ENCODE assay signal across 16 cellular contexts in the genomic region with DNA sequence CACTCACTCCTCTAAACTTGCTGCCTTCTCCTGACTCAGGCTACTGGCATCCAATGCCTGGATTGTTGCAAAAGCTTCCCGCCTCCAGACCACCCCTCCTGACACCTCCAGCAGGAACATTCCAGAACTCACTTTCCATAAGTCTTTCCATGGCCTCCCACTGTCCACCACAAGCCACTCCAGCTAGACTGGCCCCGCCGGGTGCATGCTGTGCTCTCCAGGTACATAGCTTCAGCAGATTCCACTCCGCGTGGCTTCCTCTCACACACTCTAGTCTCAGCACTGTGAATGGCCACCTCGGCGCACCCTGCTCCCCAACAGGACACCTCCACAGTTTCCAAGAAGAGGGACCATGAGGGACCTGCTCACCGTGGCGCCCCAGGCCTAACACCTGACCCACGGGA. TPM values are rescaled to one million over a fixed set of nuclear protein-coding genes. Genes with fewer than 3 reads are reported as not detected.
DNase-seq lines count a peak whose midpoint lies in the region; FAIRE-seq and TF ChIP-seq lines count a peak whose summit lies in the region.
"Had no signal": no experiment of that assay in that cellular context is flagged by ENCODE, and none has a peak within 500 bp of the region (broad histone marks: within the 10 kb centered on the region; RNA-seq: fewer than 3 reads in every experiment).

No MANE protein-coding gene starts in this region.

- peaks cover 13% of the 10 kb centered on the region for H3K9me1 ChIP-seq in keratinocyte (ENCODE audit: control insufficient read depth, extremely low read depth, insufficient read depth, low read length)

- H3K27me3 Mint-ChIP-seq in activated T-helper 2 cell treated with anti-CD3 and anti-CD28 coated beads, Interferon-gamma antibody, Interleukin-2, Interleukin-4, amounts not matched to agents 10 μg/mL and 5 μg/mL and 100 μg/mL, durations not matched to agents 14 hours and 24 hours and 36 hours (ENCODE audit: low read depth), result no peaks in the 10 kb centered on the region
- H3K27me3 Mint-ChIP-seq: activated naive CD8-positive, alpha-beta T cell; B cell; T-cell had no signal

- intact Hi-C loops in activated T-helper 2 cell treated with anti-CD3 and anti-CD28 coated beads, Interferon-gamma antibody, Interleukin-2, Interleukin-4, amounts not matched to agents 10 μg/mL and 5 μg/mL and 100 μg/mL, durations not matched to agents 14 hours and 24 hours and 36 hours (cut with micrococcal nuclease), result no loop called here

- H3K9me3 ChIP-seq in cardiac muscle cell (ENCODE audit: low read depth), result no peaks in the 10 kb centered on the region
- H3K9me3 ChIP-seq in right atrium auricular region, result no peaks in the 10 kb centered on the region
- H3K9me3 ChIP-seq in keratinocyte (ENCODE audit: control insufficient read depth, low read depth, low read length), result no peaks in the 10 kb centered on the region
- H3K9me3 ChIP-seq: thyroid gland had no signal

- peaks cover 19% of the 10 kb centered on the region for H3K79me2 ChIP-seq in keratinocyte (ENCODE audit: control insufficient read depth, insufficient read depth, low read length)

- peaks cover 11% of the 10 kb centered on the region for H3K36me3 ChIP-seq in cardiac muscle cell
- H3K36me3 ChIP-seq in right atrium auricular region, result peaks cover 10% of the 10 kb centered on the region
- peaks cover 20 to 44% of the 10 kb centered on the region in 2 experiments for H3K36me3 ChIP-seq in keratinocyte (ENCODE audit: control insufficient read depth in 2 of 2, extremely low read depth in 1 of 2, insufficient read depth in 2 of 2, low read length in 2 of 2)

- POLR2A ChIA-PET in GM10248 (lab: Yijun Ruan, JAX), result no interaction called here

- dilution Hi-C loops in keratinocyte (cut with MboI; ENCODE audit: extremely low pct_ligation_motif_present, low sequenced_read_pairs), result no loop called here

- H3K9ac ChIP-seq in keratinocyte (ENCODE audit: control insufficient read depth, extremely low read depth, insufficient read depth, low read length), result peak overlapping the region; percentile 22

- H3K4me3 ChIP-seq in cardiac muscle cell, result no peak overlapping the region
- H3K4me3 ChIP-seq in right atrium auricular region, result no peak overlapping the region
- H3K4me3 ChIP-seq in keratinocyte (ENCODE audit: control insufficient read depth in 2 of 3, extremely low read depth in 1 of 3, insufficient read depth in 2 of 3, low read depth in 1 of 3, low read length in 3 of 3), result no peak overlapping the region
- H3K4me3 ChIP-seq: thyroid gland had no signal

- peaks cover 26% of the 10 kb centered on the region for H3K4me1 ChIP-seq in cardiac muscle cell (ENCODE audit: low read depth)
- peaks cover 0 to 51% of the 10 kb centered on the region in 2 donors for H3K4me1 ChIP-seq in right atrium auricular region
- peaks cover 49% of the 10 kb centered on the region for H3K4me1 ChIP-seq in keratinocyte (ENCODE audit: control insufficient read depth, extremely low read depth, insufficient read depth, low read length)

- FAIRE-seq in keratinocyte (lab: Jason Lieb, UNC) (no peak), HTR-8/SVneo (lab: Jason Lieb, UNC) (no peak)

- H2AFZ ChIP-seq in keratinocyte (ENCODE audit: control insufficient read depth, low read length), result no peak overlapping the region

- H3K27me3 ChIP-seq in cardiac muscle cell (no peaks in the 10 kb centered on the region), right atrium auricular region (no peaks in the 10 kb centered on the region), keratinocyte (ENCODE audit: control insufficient read depth, extremely low read depth, insufficient read depth, low read length) (no peaks in the 10 kb centered on the region)
- H3K27me3 ChIP-seq: thyroid gland had no signal

- CTCF ChIA-PET in GM10248 (lab: Yijun Ruan, JAX), result interaction anchor here (1.5 to 4.8 kb wide), 2 partner anchors 10 to 23 kb away, joined by 4 to 18 read pairs; no protein-coding TSS in a partner anchor

- TF ChIP-seq CTCF in cardiac muscle cell (IDR thresholded peaks at IDR 0.05; ENCODE audit: low read depth, low read length), result no peak
- no peak for TF ChIP-seq CTCF in right atrium auricular region (IDR thresholded peaks at IDR 0.05)
- TF ChIP-seq CTCF in keratinocyte (optimal IDR thresholded peaks at IDR 0.05 in 1 of 3, IDR thresholded peaks at IDR 0.05 in 1 of 3, conservative IDR thresholded peaks at IDR 0.05 in 1 of 3; ENCODE audit: extremely low read depth in 1 of 3, insufficient read depth in 2 of 3, low read length in 3 of 3), result no peak
- TF ChIP-seq CTCF in GM10248 (IDR thresholded peaks at IDR 0.05; ENCODE audit: control extremely low read depth, extremely low read depth, low read depth, missing control alignments), result no peak

- no peaks in the 10 kb centered on the region for H3K9me3 Mint-ChIP-seq in activated T-helper 2 cell treated with anti-CD3 and anti-CD28 coated beads, Interferon-gamma antibody, Interleukin-2, Interleukin-4, amounts not matched to agents 10 μg/mL and 5 μg/mL and 100 μg/mL, durations not matched to agents 14 hours and 24 hours and 36 hours
- H3K9me3 Mint-ChIP-seq: T-cell had no signal

- H3K27ac ChIP-seq in cardiac muscle cell (peak overlapping the region; percentile 76), right atrium auricular region (peak overlapping the region in 1 of 2 donors; percentile 26), keratinocyte (ENCODE audit: control insufficient read depth, insufficient read depth, low read length) (peak overlapping the region; percentile 58)

- peaks cover 3% of the 10 kb centered on the region for H3K4me1 Mint-ChIP-seq in activated T-helper 2 cell treated with anti-CD3 and anti-CD28 coated beads, Interferon-gamma antibody, Interleukin-2, Interleukin-4, amounts not matched to agents 10 μg/mL and 5 μg/mL and 100 μg/mL, durations not matched to agents 14 hours and 24 hours and 36 hours (ENCODE audit: low read depth)

- H3K4me3 Mint-ChIP-seq in activated T-helper 2 cell treated with anti-CD3 and anti-CD28 coated beads, Interferon-gamma antibody, Interleukin-2, Interleukin-4, amounts not matched to agents 10 μg/mL and 5 μg/mL and 100 μg/mL, durations not matched to agents 14 hours and 24 hours and 36 hours (ENCODE audit: low read depth), result no peak overlapping the region
- H3K4me3 Mint-ChIP-seq: activated naive CD8-positive, alpha-beta T cell; B cell; T-cell had no signal

- DNase-seq in cardiac muscle cell (ENCODE audit: low read depth in 1 of 2, low spot score in 1 of 2), result peak in 1 of 2 donors; percentile 73
- no peak for DNase-seq in right atrium auricular region (ENCODE audit: low spot score)
- no peak for DNase-seq in activated T-helper 2 cell treated with anti-CD3 and anti-CD28 coated beads, Interferon-gamma antibody, Interleukin-2, Interleukin-4, amounts not matched to agents 10 μg/mL and 5 μg/mL and 100 μg/mL, durations not matched to agents 14 hours and 24 hours and 36 hours (ENCODE audit: low spot score)
- DNase-seq in keratinocyte (ENCODE audit: low read depth, low spot score), result no peak
- DNase-seq in HTR-8/SVneo (ENCODE audit: insufficient read length, low spot score), result no peak
- no peak for DNase-seq in NCI-H345 (lab: John Stamatoyannopoulos, UW)
- no peak for DNase-seq in NCI-H1417 treated with DMSO at 0.1 percent for 48 hours (lab: John Stamatoyannopoulos, UW)
- DNase-seq in GM10248 (ENCODE audit: extremely low spot score), result no peak
- DNase-seq: effector CD8-positive, alpha-beta T cell; hippocampal formation; NCI-H187; NK-92 treated with Interleukin-12 subunit alpha and Interleukin-12 subunit beta, amount 100 ng/mL, for 24 hours; T-cell; thyroid gland had no signal

- H3K36me3 Mint-ChIP-seq in activated T-helper 2 cell treated with anti-CD3 and anti-CD28 coated beads, Interferon-gamma antibody, Interleukin-2, Interleukin-4, amounts not matched to agents 10 μg/mL and 5 μg/mL and 100 μg/mL, durations not matched to agents 14 hours and 24 hours and 36 hours (ENCODE audit: low read depth), result peaks cover 69% of the 10 kb centered on the region

- H4K20me1 ChIP-seq in keratinocyte (ENCODE audit: control insufficient read depth, extremely low read depth, insufficient read depth, low read length), result peaks cover 4% of the 10 kb centered on the region

- peak overlapping the region; percentile 22 for H3K4me2 ChIP-seq in keratinocyte (ENCODE audit: control insufficient read depth, extremely low read depth, insufficient read depth, low read depth, low read length)

- peak overlapping the region; percentile 7 for H3K27ac Mint-ChIP-seq in activated T-helper 2 cell treated with anti-CD3 and anti-CD28 coated beads, Interferon-gamma antibody, Interleukin-2, Interleukin-4, amounts not matched to agents 10 μg/mL and 5 μg/mL and 100 μg/mL, durations not matched to agents 14 hours and 24 hours and 36 hours
- H3K27ac Mint-ChIP-seq: activated naive CD8-positive, alpha-beta T cell; B cell had no signal

RNA-seq across cellular contexts. Expression of gene FAAP100, which starts 25.9 kb away (rescaled TPM):
- total RNA-seq in cardiac muscle cell (57.0 and 65.6 TPM in 2 replicates), right atrium auricular region (10 to 100 TPM; 12.8 to 13.7 TPM)
- polyA plus RNA-seq in cardiac muscle cell (51.2 and 56.9 TPM in 2 replicates), keratinocyte (3.8 to 7.4 TPM (median 6.9 TPM) in 3 replicates)
- total RNA-seq in activated T-helper 2 cell treated with anti-CD3 and anti-CD28 coated beads, Interferon-gamma antibody, Interleukin-2, Interleukin-4, amounts not matched to agents 10 μg/mL and 5 μg/mL and 100 μg/mL, durations not matched to agents 14 hours and 24 hours and 36 hours, result 61.6 and 64.4 TPM in 2 replicates
- 2.7 TPM for polyA plus RNA-seq in keratinocyte (2011; ENCODE audit: low read depth)
- 3.7 and 9.0 TPM in 2 replicates for polyA plus RNA-seq in keratinocyte (2011; cell fraction: cytosol; rRNA removed)
- polyA plus RNA-seq in keratinocyte (2011; cell fraction: nucleus; rRNA removed), result 13.2 and 18.1 TPM in 2 replicates
- polyA plus RNA-seq in keratinocyte (2012; ENCODE audit: low replicate concordance), result 8.1 and 11.7 TPM in 2 replicates
- polyA minus RNA-seq in keratinocyte, result 6.2 to 11.1 TPM (median 10.2 TPM) in 3 replicates
- 16.1 TPM for polyA minus RNA-seq in keratinocyte (2011; cell fraction: cytosol; rRNA and poly(A)+ RNA removed)
- polyA minus RNA-seq in keratinocyte (2011; cell fraction: nucleus; rRNA and poly(A)+ RNA removed), result 14.0 and 14.1 TPM in 2 replicates

RNA-seq across cellular contexts. Expression of gene FSCN2, which starts 49.9 kb away (rescaled TPM):
- 9.0 and 11.3 TPM in 2 replicates for total RNA-seq in cardiac muscle cell
- polyA plus RNA-seq in cardiac muscle cell, result 1.5 and 2.4 TPM in 2 replicates
- total RNA-seq in right atrium auricular region, result under 1 TPM; 0.63 to 0.74 TPM
- 1.1 TPM in 2 replicates for total RNA-seq in activated T-helper 2 cell treated with anti-CD3 and anti-CD28 coated beads, Interferon-gamma antibody, Interleukin-2, Interleukin-4, amounts not matched to agents 10 μg/mL and 5 μg/mL and 100 μg/mL, durations not matched to agents 14 hours and 24 hours and 36 hours
- polyA plus RNA-seq in keratinocyte, result not detected in 3 replicates
- not detected for polyA plus RNA-seq in keratinocyte (2011; ENCODE audit: low read depth)
- not detected in 2 replicates for polyA plus RNA-seq in keratinocyte (2011; cell fraction: cytosol; rRNA removed)
- 0.09 and 0.19 TPM in 2 replicates for polyA plus RNA-seq in keratinocyte (2011; cell fraction: nucleus; rRNA removed)
- polyA plus RNA-seq in keratinocyte (2012; ENCODE audit: low replicate concordance), result not detected in 2 replicates
- not detected in 3 replicates for polyA minus RNA-seq in keratinocyte
- not detected for polyA minus RNA-seq in keratinocyte (2011; cell fraction: cytosol; rRNA and poly(A)+ RNA removed)
- 0.32 TPM in 1 of 2 replicates, not detected in the other for polyA minus RNA-seq in keratinocyte (2011; cell fraction: nucleus; rRNA and poly(A)+ RNA removed)

RNA-seq across cellular contexts. Expression of gene NPLOC4, which starts 58.9 kb away (rescaled TPM):
- total RNA-seq in cardiac muscle cell (51.4 and 51.5 TPM in 2 replicates), right atrium auricular region (10 to 100 TPM; 69.3 to 70.4 TPM)
- polyA plus RNA-seq in cardiac muscle cell (53.8 and 58.9 TPM in 2 replicates), keratinocyte (64.0 to 76.2 TPM (median 71.7 TPM) in 3 replicates)
- total RNA-seq in activated T-helper 2 cell treated with anti-CD3 and anti-CD28 coated beads, Interferon-gamma antibody, Interleukin-2, Interleukin-4, amounts not matched to agents 10 μg/mL and 5 μg/mL and 100 μg/mL, durations not matched to agents 14 hours and 24 hours and 36 hours, result 128 and 138 TPM in 2 replicates
- 36.3 TPM for polyA plus RNA-seq in keratinocyte (2011; ENCODE audit: low read depth)
- 63.3 and 72.7 TPM in 2 replicates for polyA plus RNA-seq in keratinocyte (2011; cell fraction: cytosol; rRNA removed)
- 106 and 123 TPM in 2 replicates for polyA plus RNA-seq in keratinocyte (2011; cell fraction: nucleus; rRNA removed)
- polyA plus RNA-seq in keratinocyte (2012; ENCODE audit: low replicate concordance), result 41.0 and 57.4 TPM in 2 replicates
- polyA minus RNA-seq in keratinocyte, result 125 to 156 TPM (median 152 TPM) in 3 replicates
- 111 TPM for polyA minus RNA-seq in keratinocyte (2011; cell fraction: cytosol; rRNA and poly(A)+ RNA removed)
- 70.2 and 88.4 TPM in 2 replicates for polyA minus RNA-seq in keratinocyte (2011; cell fraction: nucleus; rRNA and poly(A)+ RNA removed)

RNA-seq across cellular contexts. Expression of gene TSPAN10, which starts 59.0 kb away (rescaled TPM):
- total RNA-seq in cardiac muscle cell (5.0 TPM in 2 replicates), right atrium auricular region (not detected)
- polyA plus RNA-seq in cardiac muscle cell (4.0 and 5.8 TPM in 2 replicates), keratinocyte (0.89 to 2.9 TPM (median 1.3 TPM) in 3 replicates)
- 0.30 and 0.44 TPM in 2 replicates for total RNA-seq in activated T-helper 2 cell treated with anti-CD3 and anti-CD28 coated beads, Interferon-gamma antibody, Interleukin-2, Interleukin-4, amounts not matched to agents 10 μg/mL and 5 μg/mL and 100 μg/mL, durations not matched to agents 14 hours and 24 hours and 36 hours
- polyA plus RNA-seq in keratinocyte (2011; ENCODE audit: low read depth), result 0.52 TPM
- polyA plus RNA-seq in keratinocyte (2011; cell fraction: cytosol; rRNA removed), result 0.74 and 1.9 TPM in 2 replicates
- 3.1 and 5.0 TPM in 2 replicates for polyA plus RNA-seq in keratinocyte (2011; cell fraction: nucleus; rRNA removed)
- 1.9 and 2.5 TPM in 2 replicates for polyA plus RNA-seq in keratinocyte (2012; ENCODE audit: low replicate concordance)
- 0.59 to 5.9 TPM (median 1.2 TPM) in 3 replicates for polyA minus RNA-seq in keratinocyte
- 8.8 TPM for polyA minus RNA-seq in keratinocyte (2011; cell fraction: cytosol; rRNA and poly(A)+ RNA removed)
- 5.7 and 6.1 TPM in 2 replicates for polyA minus RNA-seq in keratinocyte (2011; cell fraction: nucleus; rRNA and poly(A)+ RNA removed)
